ENCODE assay signal across 1 cellular context in genomic region chr14:75409425-75410205, GRCh38.
TF ChIP-seq lines count a peak whose summit lies in the region.

No MANE protein-coding gene starts in this region.

TF ChIP-seq in HepG2, 621 proteins besides CTCF, POLR2A, EP300 and RAD21:
- TF ChIP-seq ZNF629 (CRISPR knock-in tag; conservative IDR thresholded peaks at IDR 0.05): peak; percentile 49
- no peak for TF ChIP-seq ZNF580 (CRISPR knock-in tag; IDR thresholded peaks at IDR 0.05; ENCODE audit: borderline replicate concordance, low read depth)
